ENCODE assay signal across 8 cellular contexts in the genomic region with DNA sequence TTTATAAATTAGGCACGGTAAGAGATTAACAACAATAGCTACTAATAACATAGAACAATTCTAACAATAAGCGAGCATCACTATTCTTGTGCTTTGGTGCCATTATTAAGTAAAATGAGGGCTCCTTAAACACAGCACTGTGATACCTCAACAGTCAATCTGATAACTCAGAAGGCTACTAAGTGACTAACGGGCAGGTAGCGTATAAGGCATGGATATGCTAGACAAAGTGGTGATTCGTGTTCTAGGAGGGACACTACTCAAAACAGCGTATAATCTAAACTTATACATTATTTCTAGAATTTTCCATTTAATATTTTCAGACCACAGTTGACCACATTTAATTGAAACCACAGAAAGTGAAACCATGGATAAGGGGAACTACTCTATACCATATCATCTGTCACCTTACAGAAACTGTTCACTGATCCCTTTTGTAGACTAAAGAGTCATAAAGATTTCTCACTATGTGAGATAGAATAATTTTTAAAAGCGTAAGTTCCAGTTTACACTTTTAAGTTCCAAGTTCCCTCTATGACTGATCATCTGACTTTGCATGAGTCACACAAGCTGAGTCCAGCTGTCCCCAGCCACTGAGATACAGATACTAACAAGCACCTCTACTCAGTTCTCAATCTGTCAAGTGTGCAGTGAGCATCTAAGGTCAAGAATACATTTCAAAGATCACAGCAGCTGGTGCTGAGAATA.
A peak's percentile ranks its signal among the peaks of the same experiment; 100 is the strongest.
DNase-seq lines count a peak whose midpoint lies in the region; ATAC-seq and TF ChIP-seq lines count a peak whose summit lies in the region.
"Not testable (repeated sequence)": the region's sequence is repeated elsewhere in the genome, so short reads cannot be mapped to it uniquely, and the experiment has no call there.

No MANE protein-coding gene starts in this region.

- H3K4me3 Mint-ChIP-seq in activated T-cell treated with anti-CD3 and anti-CD28 coated beads, Interleukin-2, amount 50 U/mL, for 4 hours: not testable (repeated sequence)

- not testable (repeated sequence) for H3K36me3 ChIP-seq in neutrophil

- peak overlapping the region; percentile 62 for H3K27ac ChIP-seq in neutrophil

- H3K9me3 ChIP-seq in neutrophil: not testable (repeated sequence)

- TF ChIP-seq CTCF in neutrophil (IDR thresholded peaks at IDR 0.05): not testable (repeated sequence)

- not testable (repeated sequence) for H3K36me3 Mint-ChIP-seq in activated T-cell treated with anti-CD3 and anti-CD28 coated beads, Interleukin-2, amount 50 U/mL, for 4 hours (ENCODE audit: insufficient read depth)

- H3K27me3 ChIP-seq in neutrophil: not testable (repeated sequence)

- H3K4me1 Mint-ChIP-seq in activated T-cell treated with anti-CD3 and anti-CD28 coated beads, Interleukin-2, amount 50 U/mL, for 4 hours (ENCODE audit: low read depth): not testable (repeated sequence)

- H3K4me1 ChIP-seq in neutrophil (ENCODE audit: control insufficient read depth in 1 of 2, insufficient read depth in 1 of 2, low read depth in 1 of 2, low read length in 1 of 2): peaks cover 10 to 13% of the 10 kb centered on the region in 2 experiments

- H3K4me3 ChIP-seq in neutrophil (ENCODE audit: low read depth in 1 of 2, low read length in 1 of 2): not testable (repeated sequence)

- ATAC-seq in GM18873 (IDR thresholded peaks at IDR 0.05; ENCODE audit: low FRiP score, unreplicated experiment) (peak; percentile 71), GM21529 (IDR thresholded peaks at IDR 0.05; ENCODE audit: unreplicated experiment) (peak; percentile 94), HG03025 (IDR thresholded peaks at IDR 0.05; ENCODE audit: low FRiP score, unreplicated experiment) (peak; percentile 82), HG03565 (IDR thresholded peaks at IDR 0.05; ENCODE audit: unreplicated experiment) (peak; percentile 85)
- peak; percentile 41 to 67 for ATAC-seq in activated T-cell treated with anti-CD3 and anti-CD28 coated beads, Interleukin-2, amount 50 U/mL, for 4 hours

- not testable (repeated sequence) for H3K27me3 Mint-ChIP-seq in activated T-cell treated with anti-CD3 and anti-CD28 coated beads, Interleukin-2, amount 50 U/mL, for 4 hours (ENCODE audit: low read depth)

- DNase-seq in A172 (ENCODE audit: low spot score) (peak; percentile 26), glomerular visceral epithelial cell (ENCODE audit: extremely low spot score) (peak; percentile 53)
- DNase-seq in activated T-cell treated with anti-CD3 and anti-CD28 coated beads, Interleukin-2, amount 50 U/mL, for 4 hours: not testable (repeated sequence)

- H3K9me3 Mint-ChIP-seq in activated T-cell treated with anti-CD3 and anti-CD28 coated beads, Interleukin-2, amount 50 U/mL, for 4 hours: not testable (repeated sequence)
